Comparison of ENCODE assay signal across 20 cellular contexts in genomic region chr20:9353180-9353915, GRCh38.
DNase-seq lines count a peak whose midpoint lies in the region; ATAC-seq and TF ChIP-seq lines count a peak whose summit lies in the region.
"Had no signal": no experiment of that assay in that cellular context is flagged by ENCODE, and none has a peak within 500 bp of the region (broad histone marks: within the 10 kb centered on the region; RNA-seq: fewer than 3 reads in every experiment).

No MANE protein-coding gene starts in this region.

- ATAC-seq in GM18909 (IDR thresholded peaks at IDR 0.05; ENCODE audit: poor library complexity, unreplicated experiment) (peak; percentile 39), gastroesophageal sphincter (no peak), GM18517 (IDR thresholded peaks at IDR 0.05; ENCODE audit: unreplicated experiment) (no peak)
- no peak for ATAC-seq in stimulated activated naive CD8-positive, alpha-beta T cell treated with anti-CD3 and anti-CD28 coated beads, Interleukin-15, Interleukin-2, amounts not matched to agents 100 U/mL and 50 U/mL, for 24 hours

- H3K36me3 ChIP-seq in WERI-Rb-1 (no peaks in the 10 kb centered on the region), gastroesophageal sphincter (no peaks in the 10 kb centered on the region)
- H3K36me3 ChIP-seq: ovary, SJCRH30, transverse colon had no signal

- H3K27ac ChIP-seq in WERI-Rb-1 (no peak overlapping the region), gastroesophageal sphincter (peak overlapping the region in 2 of 4 donors; percentile 6 to 14)
- H3K27ac ChIP-seq: KMS-11, ovary, SJCRH30, transverse colon had no signal

- no peak overlapping the region for H3K4me3 Mint-ChIP-seq in osteocyte (ENCODE audit: unreplicated experiment)
- H3K4me3 Mint-ChIP-seq: brain had no signal

- TF ChIP-seq CTCF in WERI-Rb-1 (IDR thresholded peaks at IDR 0.05; ENCODE audit: low read depth, low read length) = peak; percentile 20; the same call in 1 of the 2 replicates
- peak in 3 of 4 experiments; percentile 15 to 29 (median 23) for TF ChIP-seq CTCF in gastroesophageal sphincter (IDR thresholded peaks at IDR 0.05)
- peak; percentile 10 for TF ChIP-seq CTCF in osteocyte (IDR thresholded peaks at IDR 0.05)

- H3K36me3 Mint-ChIP-seq in osteocyte (ENCODE audit: unreplicated experiment) = no peaks in the 10 kb centered on the region
- H3K36me3 Mint-ChIP-seq: brain had no signal

- no peak overlapping the region for H3K4me3 ChIP-seq in WERI-Rb-1 (ENCODE audit: low read depth, low read length)
- no peak overlapping the region for H3K4me3 ChIP-seq in gastroesophageal sphincter
- H3K4me3 ChIP-seq: ovary, SJCRH30, skin epidermis, transverse colon had no signal

- no peaks in the 10 kb centered on the region for H3K9me3 ChIP-seq in WERI-Rb-1 (ENCODE audit: severe bottlenecking)
- no peaks in the 10 kb centered on the region for H3K9me3 ChIP-seq in gastroesophageal sphincter
- H3K9me3 ChIP-seq: ovary, SJCRH30, transverse colon had no signal

- H3K9me3 Mint-ChIP-seq in osteocyte (ENCODE audit: unreplicated experiment) = no peaks in the 10 kb centered on the region
- H3K9me3 Mint-ChIP-seq: brain had no signal

- H3K27me3 Mint-ChIP-seq in osteocyte (ENCODE audit: unreplicated experiment) = no peaks in the 10 kb centered on the region
- H3K27me3 Mint-ChIP-seq: brain had no signal

- no peak for TF ChIP-seq POLR2A in gastroesophageal sphincter (IDR thresholded peaks at IDR 0.05)

- 50 to 72% methylated on average over 1 to 2 of the region's 2 CpGs for WGBS in gastroesophageal sphincter (ENCODE audit: low coverage in 1 of 2), 2 donors

- DNase-seq in WERI-Rb-1 (no peak), osteocyte (ENCODE audit: extremely low spot score, unreplicated experiment) (no peak), DMS 273 treated with DMSO at 0.1 percent for 48 hours (lab: John Stamatoyannopoulos, UW) (no peak), GF-D8 (lab: John Stamatoyannopoulos, UW) (no peak)
- DNase-seq in stimulated activated naive CD8-positive, alpha-beta T cell treated with anti-CD3 and anti-CD28 coated beads, Interleukin-15, Interleukin-2, amounts not matched to agents 100 U/mL and 50 U/mL, for 24 hours = no peak
- DNase-seq: activated CD4-positive, alpha-beta T cell treated with anti-CD3 and anti-CD28 coated beads for 48 hours; activated naive CD4-positive, alpha-beta T cell treated with Interleukin-2 at 50 U/mL for 16 hours; C1 segment of cervical spinal cord; kidney glomerular epithelial cell; NCI-H1694 treated with DMSO at 0.1 percent for 48 hours; NCI-H510A treated with DMSO at 0.1 percent for 48 hours; ovary; transverse colon had no signal

- no peak for TF ChIP-seq EP300 in gastroesophageal sphincter (IDR thresholded peaks at IDR 0.05)

- H3K27ac Mint-ChIP-seq in osteocyte (ENCODE audit: unreplicated experiment) = no peak overlapping the region

- H3K4me1 ChIP-seq in gastroesophageal sphincter = peaks cover 0 to 21% (median 7%) of the 10 kb centered on the region in 3 donors
- H3K4me1 ChIP-seq: SJCRH30 had no signal

- H3K4me1 Mint-ChIP-seq in osteocyte (ENCODE audit: unreplicated experiment) = peaks cover 11% of the 10 kb centered on the region

- H3K27me3 ChIP-seq in WERI-Rb-1 (ENCODE audit: insufficient read depth, low read depth, severe bottlenecking) (no peaks in the 10 kb centered on the region), gastroesophageal sphincter (no peaks in the 10 kb centered on the region)
- H3K27me3 ChIP-seq: ovary, SJCRH30, transverse colon had no signal
